Comparison of ENCODE assay signal across 8 cellular contexts in the genomic region with DNA sequence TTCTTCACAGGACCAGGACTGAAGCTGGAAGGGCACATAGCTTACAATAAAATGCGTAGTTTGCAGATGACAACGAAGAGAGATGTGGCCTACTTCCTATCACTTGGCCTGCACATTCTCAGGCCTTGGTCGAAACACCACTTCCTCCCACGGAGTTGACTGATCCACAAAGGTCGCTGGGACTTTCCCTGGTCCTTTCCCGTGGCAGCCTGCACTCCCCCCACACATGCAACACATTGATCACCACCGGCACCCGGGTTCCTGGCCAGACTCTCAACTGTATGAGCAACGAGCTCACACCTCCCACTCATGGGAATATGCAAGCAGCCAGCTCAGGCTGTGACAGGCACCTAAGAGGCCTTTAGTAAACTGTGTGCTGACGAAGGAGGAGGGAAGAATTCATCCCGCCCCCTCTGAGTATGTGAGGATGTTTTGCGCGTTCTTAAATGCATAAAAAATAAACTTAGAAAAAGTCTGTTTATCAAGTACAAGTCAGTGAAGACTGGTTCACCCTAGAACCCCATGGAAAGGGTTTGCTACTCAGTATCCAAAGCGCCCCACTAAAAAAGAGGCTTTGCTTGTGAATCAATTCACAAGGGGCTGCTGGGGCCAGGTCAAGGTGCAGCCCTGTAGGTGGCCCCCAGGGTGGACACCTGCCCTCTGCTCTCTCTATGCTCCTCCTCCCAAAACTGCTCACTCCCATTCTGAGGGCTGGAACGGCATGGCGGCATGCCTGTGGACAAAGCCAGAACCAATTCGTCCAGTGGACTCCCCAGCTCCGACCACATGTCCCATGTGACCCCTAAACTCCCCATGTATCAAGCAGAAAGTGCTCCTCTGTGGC.
DNase-seq lines count a peak whose midpoint lies in the region; ATAC-seq and TF ChIP-seq lines count a peak whose summit lies in the region.

No MANE protein-coding gene starts in this region.

- no peak overlapping the region for H3K27ac Mint-ChIP-seq in osteocyte (ENCODE audit: unreplicated experiment)

- H3K9me3 ChIP-seq in Loucy (ENCODE audit: insufficient read depth, low read depth, low read length) (peaks cover 7% of the 10 kb centered on the region; the same call in 1 of the 2 replicates), aorta (ENCODE audit: control insufficient read depth, low read length) (peaks cover 5% of the 10 kb centered on the region)

- H2BK120ac ChIP-seq in mesendoderm (ENCODE audit: low read depth, low read length), result no peak overlapping the region

- H4K5ac ChIP-seq in mesendoderm (ENCODE audit: low read length), result no peak overlapping the region

- H2AK5ac ChIP-seq in mesendoderm (ENCODE audit: low read length), result no peak overlapping the region

- TF ChIP-seq CTCF in Loucy (conservative IDR thresholded peaks at IDR 0.05; ENCODE audit: low read length) (no peak), osteocyte (IDR thresholded peaks at IDR 0.05) (no peak)

- H3K23ac ChIP-seq in mesendoderm (ENCODE audit: low read length), result no peak overlapping the region

- peak; percentile 96 for ATAC-seq in GM21447 (IDR thresholded peaks at IDR 0.05; ENCODE audit: unreplicated experiment)
- ATAC-seq in aorta (ENCODE audit: low FRiP score), result no peak

- H3K9ac ChIP-seq in Loucy (ENCODE audit: low read depth, low read length, poor library complexity, severe bottlenecking) (no peak overlapping the region), mesendoderm (ENCODE audit: low read length) (no peak overlapping the region)

- H3K18ac ChIP-seq in mesendoderm (ENCODE audit: low read length), result no peak overlapping the region

- H3K79me2 ChIP-seq in Loucy (ENCODE audit: insufficient read depth, low read length) (no peaks in the 10 kb centered on the region), mesendoderm (ENCODE audit: control insufficient read depth, insufficient read depth, low read length) (no peaks in the 10 kb centered on the region)

- H3K79me1 ChIP-seq in mesendoderm (ENCODE audit: low read length), result no peaks in the 10 kb centered on the region

- peaks cover 10% of the 10 kb centered on the region for H3K9me3 Mint-ChIP-seq in osteocyte (ENCODE audit: unreplicated experiment)

- no peaks in the 10 kb centered on the region for H3K9me2 ChIP-seq in Loucy (replicated peaks; ENCODE audit: low read depth, low read length)

- H3K4me1 ChIP-seq in Loucy (ENCODE audit: insufficient read depth, low read length, poor library complexity, severe bottlenecking) (peaks cover 15% of the 10 kb centered on the region), mesendoderm (ENCODE audit: control insufficient read depth, low read depth, low read length) (no peaks in the 10 kb centered on the region), aorta (ENCODE audit: control insufficient read depth in 1 of 2, insufficient read depth in 2 of 2, low read length in 2 of 2) (no peaks in the 10 kb centered on the region)

- H3F3A ChIP-seq in Loucy (ENCODE audit: low read depth), result no peaks in the 10 kb centered on the region

- no peak overlapping the region for H2AFZ ChIP-seq in Loucy (ENCODE audit: low read length)

- no peak overlapping the region for H4K8ac ChIP-seq in mesendoderm (ENCODE audit: low read depth, low read length)

- no peak overlapping the region for H3K4me3 Mint-ChIP-seq in osteocyte (ENCODE audit: unreplicated experiment)

- H3K4ac ChIP-seq in mesendoderm (ENCODE audit: low read depth, low read length), result no peak overlapping the region

- H3K4me3 ChIP-seq in Loucy (ENCODE audit: low read length, poor library complexity, severe bottlenecking), result no peak overlapping the region
- H3K4me3 ChIP-seq in mesendoderm (ENCODE audit: low read length), result no peak overlapping the region
- no peak overlapping the region for H3K4me3 ChIP-seq in aorta (ENCODE audit: low read length in 2 of 2)

- no peak overlapping the region for H3K56ac ChIP-seq in mesendoderm (ENCODE audit: low read length)

- DNase-seq in AG08396 (ENCODE audit: low spot score), result peak; percentile 42
- DNase-seq in activated naive CD4-positive, alpha-beta T cell treated with Interleukin-2 at 50 U/mL for 16 hours, result peak; percentile 93
- DNase-seq in osteocyte (ENCODE audit: extremely low spot score, unreplicated experiment), result peak; percentile 79
- no peak for DNase-seq in mesendoderm
- no peak for DNase-seq in aorta
- DNase-seq in HPDE6-E6E7 (ENCODE audit: extremely low spot score), result no peak

- peaks cover 9% of the 10 kb centered on the region for H3K36me3 Mint-ChIP-seq in osteocyte (ENCODE audit: unreplicated experiment)

- H3K27me3 ChIP-seq in Loucy (ENCODE audit: insufficient read depth, low read length, poor library complexity, severe bottlenecking) (no peaks in the 10 kb centered on the region), mesendoderm (ENCODE audit: insufficient read depth, low read length, poor library complexity) (no peaks in the 10 kb centered on the region), aorta (ENCODE audit: control insufficient read depth in 1 of 2, insufficient read depth in 2 of 2, low read length in 1 of 2) (no peaks in the 10 kb centered on the region)

- H3K4me2 ChIP-seq in Loucy (ENCODE audit: low read depth, low read length, poor library complexity, severe bottlenecking), result peak overlapping the region; percentile 23
- H3K4me2 ChIP-seq in mesendoderm (ENCODE audit: low read length), result no peak overlapping the region

- no peaks in the 10 kb centered on the region for H3K27me3 Mint-ChIP-seq in osteocyte (ENCODE audit: unreplicated experiment)

- H2BK5ac ChIP-seq in mesendoderm (ENCODE audit: low read length), result no peak overlapping the region

- H3K36me3 ChIP-seq in Loucy (ENCODE audit: insufficient read depth, low read length) (no peaks in the 10 kb centered on the region), mesendoderm (ENCODE audit: control insufficient read depth, insufficient read depth, low read length) (no peaks in the 10 kb centered on the region), aorta (ENCODE audit: control insufficient read depth in 1 of 2, insufficient read depth in 2 of 2, low read length in 1 of 2) (no peaks in the 10 kb centered on the region)

- H3K27ac ChIP-seq in mesendoderm (ENCODE audit: low read depth, low read length) (no peak overlapping the region), aorta (ENCODE audit: low read depth in 1 of 2, low read length in 2 of 2) (no peak overlapping the region)

- no peaks in the 10 kb centered on the region for H3K4me1 Mint-ChIP-seq in osteocyte (ENCODE audit: unreplicated experiment)

- no CpG with 5 or more reads among the region's 18 CpGs for WGBS in mesendoderm (ENCODE audit: extremely low coverage, insufficient coverage, low lambda C conversion rate)
- 83% methylated on average over 18 of the region's 18 CpGs for WGBS in aorta, 2 donors

- intact Hi-C loops in aorta (cut with DNase I), result no loop called here

- H4K20me1 ChIP-seq in Loucy (ENCODE audit: insufficient read depth, low read length, poor library complexity, severe bottlenecking), result no peaks in the 10 kb centered on the region

- no peak overlapping the region for H2BK15ac ChIP-seq in mesendoderm (replicated peaks; ENCODE audit: low read depth)

Comparison
In these comparisons a context has a peak if more than half of its experiments do, and no peak if none do; other contexts are left out.
1. DNase-seq: peak in AG08396 (single experiment), activated naive CD4-positive, alpha-beta T cell treated with Interleukin-2 at 50 U/mL for 16 hours (single experiment) and osteocyte (single experiment); none in mesendoderm (single experiment), aorta (0 of 2) and HPDE6-E6E7 (single experiment).